8 cellular contexts compared by ENCODE assay signal in genomic region chr22:38240734-38241252, GRCh38.
DNase-seq lines count a peak whose midpoint lies in the region; ATAC-seq and TF ChIP-seq lines count a peak whose summit lies in the region.

No MANE protein-coding gene starts in this region.

- peaks cover 36% of the 10 kb centered on the region for H3K36me3 Mint-ChIP-seq in nephron (ENCODE audit: low read depth)

- H3K9me3 Mint-ChIP-seq in nephron: no peaks in the 10 kb centered on the region

- peaks cover 42% of the 10 kb centered on the region for H3K4me1 Mint-ChIP-seq in nephron

- no peak for TF ChIP-seq CTCF in nephron (IDR thresholded peaks at IDR 0.05; ENCODE audit: unreplicated experiment in 3 of 3)

- no peaks in the 10 kb centered on the region for H3K27me3 Mint-ChIP-seq in nephron (ENCODE audit: low read depth)

- DNase-seq in COLO668 (lab: John Stamatoyannopoulos, UW; ENCODE audit: unreplicated experiment): peak; percentile 65
- peak; percentile 3 for DNase-seq in NCI-H2196 (lab: John Stamatoyannopoulos, UW; ENCODE audit: unreplicated experiment)
- DNase-seq in ecto neural progenitor cell (ENCODE audit: low spot score): peak; percentile 71
- no peak for DNase-seq in stimulated activated CD8-positive, alpha-beta memory T cell treated with anti-CD3 and anti-CD28 coated beads, Interleukin-4, amount 100 ng/mL, for 48 hours
- no peak for DNase-seq in activated T-cell treated with anti-CD3 and anti-CD28 coated beads for 4 hours
- no peak for DNase-seq in COLO829 (ENCODE audit: low spot score)

- ATAC-seq in HG03025 (IDR thresholded peaks at IDR 0.05; ENCODE audit: low FRiP score, unreplicated experiment): no peak

- peak overlapping the region; percentile 60 to 75 (median 73) for H3K27ac Mint-ChIP-seq in nephron

- H3K4me3 Mint-ChIP-seq in nephron: peak overlapping the region in 1 of 3 experiments; percentile 2

Comparison
In these comparisons a context has a peak if more than half of its experiments do, and no peak if none do; other contexts are left out.
1. DNase-seq: peak in COLO668 (single experiment), NCI-H2196 (single experiment) and ecto neural progenitor cell (single experiment); none in stimulated activated CD8-positive, alpha-beta memory T cell treated with anti-CD3 and anti-CD28 coated beads, Interleukin-4, amount 100 ng/mL, for 48 hours (single experiment), activated T-cell treated with anti-CD3 and anti-CD28 coated beads for 4 hours (single experiment) and COLO829 (single experiment).